ENCODE assay signal across 11 cellular contexts in genomic region chr2:236178921-236179652, GRCh38. TPM values are rescaled to one million over a fixed set of nuclear protein-coding genes. Genes with fewer than 3 reads are reported as not detected.
DNase-seq lines count a peak whose midpoint lies in the region; ATAC-seq and TF ChIP-seq lines count a peak whose summit lies in the region.
"Had no signal": no experiment of that assay in that cellular context is flagged by ENCODE, and none has a peak within 500 bp of the region (broad histone marks: within the 10 kb centered on the region; RNA-seq: fewer than 3 reads in every experiment).

No MANE protein-coding gene starts in this region.

- H3K79me2 ChIP-seq in PC-9 (ENCODE audit: low read depth), result no peaks in the 10 kb centered on the region
- H3K79me2 ChIP-seq in fibroblast of lung (ENCODE audit: control insufficient read depth, insufficient read depth, low read length), result no peaks in the 10 kb centered on the region

- no peak for ATAC-seq in gastrocnemius medialis
- ATAC-seq in HG02870 (IDR thresholded peaks at IDR 0.05; ENCODE audit: unreplicated experiment), result no peak

- TF ChIP-seq CTCF in PC-9 (conservative IDR thresholded peaks at IDR 0.05), result no peak
- TF ChIP-seq CTCF in fibroblast of lung (conservative IDR thresholded peaks at IDR 0.05 in 1 of 2, IDR thresholded peaks at IDR 0.05 in 1 of 2; ENCODE audit: low read depth in 1 of 2, low read length in 2 of 2), result no peak
- no peak for TF ChIP-seq CTCF in gastrocnemius medialis (IDR thresholded peaks at IDR 0.05 in 4 of 5, conservative IDR thresholded peaks at IDR 0.05 in 1 of 5)
- TF ChIP-seq CTCF in prostate gland (IDR thresholded peaks at IDR 0.05), result no peak

- H3K9me3 ChIP-seq in PC-9 (ENCODE audit: insufficient read depth, low read depth) (no peaks in the 10 kb centered on the region), fibroblast of lung (ENCODE audit: control insufficient read depth, insufficient read depth, low read depth, low read length) (no peaks in the 10 kb centered on the region), gastrocnemius medialis (no peaks in the 10 kb centered on the region), prostate gland (no peaks in the 10 kb centered on the region)

- H3K9ac ChIP-seq in fibroblast of lung (ENCODE audit: insufficient read depth, low read length), result peak overlapping the region; percentile 36

- H3F3A ChIP-seq in PC-9 (ENCODE audit: insufficient read depth, low read depth), result peaks cover 32% of the 10 kb centered on the region

- H3K4me1 Mint-ChIP-seq in T-helper 2 cell treated with Interferon-gamma antibody and Interleukin-4, amounts not matched to agents 5 μg/mL and 100 μg/mL, for 36 hours (ENCODE audit: low read depth), result no peaks in the 10 kb centered on the region
- H3K4me1 Mint-ChIP-seq: CD14-positive monocyte had no signal

- intact Hi-C loops in PC-9 (cut with micrococcal nuclease; ENCODE audit: unreplicated experiment) (no loop called here), gastrocnemius medialis (cut with DNase I; ENCODE audit: low total_unique reads) (loop anchor here (2.0 to 5.0 kb wide), 2 partner anchors 58 to 410 kb away; no protein-coding TSS in a partner anchor), prostate gland (cut with DNase I) (loop anchor here (5.0 kb wide), 1 partner anchor 402 kb away; no protein-coding TSS in a partner anchor)

- no peaks in the 10 kb centered on the region for H3K36me3 Mint-ChIP-seq in T-helper 2 cell treated with Interferon-gamma antibody and Interleukin-4, amounts not matched to agents 5 μg/mL and 100 μg/mL, for 36 hours (ENCODE audit: low read depth)

- H3K4me3 Mint-ChIP-seq in T-helper 2 cell treated with Interferon-gamma antibody and Interleukin-4, amounts not matched to agents 5 μg/mL and 100 μg/mL, for 36 hours, result peak overlapping the region; percentile 5

- no peak for DNase-seq in T-helper 2 cell treated with Interferon-gamma antibody and Interleukin-4, amounts not matched to agents 5 μg/mL and 100 μg/mL, for 36 hours (ENCODE audit: low spot score)
- no peak for DNase-seq in T-helper 2 cell
- no peak for DNase-seq in PC-9
- peak; percentile 22 to 52 for DNase-seq in fibroblast of lung (ENCODE audit: low read depth in 2 of 2)
- DNase-seq in gastrocnemius medialis, result no peak
- DNase-seq in GDM1 (lab: John Stamatoyannopoulos, UW), result no peak
- no peak for DNase-seq in prostate gland (ENCODE audit: low spot score)
- DNase-seq: caudate nucleus had no signal

- H2AFZ ChIP-seq in PC-9 (peak overlapping the region; percentile 67), fibroblast of lung (ENCODE audit: low read length) (no peak overlapping the region)

- peak overlapping the region; percentile 65 for H3K27ac ChIP-seq in PC-9
- H3K27ac ChIP-seq in fibroblast of lung (ENCODE audit: insufficient read depth, low read length), result no peak overlapping the region
- H3K27ac ChIP-seq in gastrocnemius medialis, result no peak overlapping the region
- no peak overlapping the region for H3K27ac ChIP-seq in prostate gland

- BruUV-seq in PC-9 (replicated peaks; lab: Mats Ljungman, UMichigan), result TSS peak; percentile 42

- peak overlapping the region; percentile 54 for H3K4me3 ChIP-seq in PC-9
- peak overlapping the region in 3 of 4 experiments; percentile 27 to 56 (median 38) for H3K4me3 ChIP-seq in fibroblast of lung (replicated peaks in 1 of 4; ENCODE audit: control extremely low read depth in 1 of 4, insufficient read depth in 1 of 4, low read depth in 3 of 4, low read length in 4 of 4)
- H3K4me3 ChIP-seq in gastrocnemius medialis, result peak overlapping the region in 3 of 4 donors; percentile 42 to 46 (median 43)
- no peak overlapping the region for H3K4me3 ChIP-seq in prostate gland

- in situ Hi-C loops in gastrocnemius medialis (cut with MboI; ENCODE audit: low sequenced_read_pairs in 4 of 4), result no loop called here

- H3K4me1 ChIP-seq in PC-9 (replicated peaks; ENCODE audit: insufficient read depth), result peaks cover 13% of the 10 kb centered on the region
- peaks cover 2% of the 10 kb centered on the region for H3K4me1 ChIP-seq in fibroblast of lung (ENCODE audit: control insufficient read depth, extremely low read depth, insufficient read depth, low read length)
- H3K4me1 ChIP-seq in gastrocnemius medialis, result peaks cover 13 to 15% of the 10 kb centered on the region in 2 donors
- no peaks in the 10 kb centered on the region for H3K4me1 ChIP-seq in prostate gland (replicated peaks)

- TF ChIP-seq POLR2A in gastrocnemius medialis (IDR thresholded peaks at IDR 0.05), result no peak
- no peak for TF ChIP-seq POLR2A in prostate gland (IDR thresholded peaks at IDR 0.05)

- POLR2A ChIA-PET in PC-9 (lab: Charles Lee; ENCODE audit: unreplicated experiment), result interaction anchor here (0.7 kb wide), 1 partner anchor 107 kb away, joined by 6 read pairs; no protein-coding TSS in a partner anchor

- H3K27ac Mint-ChIP-seq in T-helper 2 cell treated with Interferon-gamma antibody and Interleukin-4, amounts not matched to agents 5 μg/mL and 100 μg/mL, for 36 hours, result no peak overlapping the region
- H3K27ac Mint-ChIP-seq: CD14-positive monocyte had no signal

- H3K4me2 ChIP-seq in PC-9 (peak overlapping the region; percentile 61), fibroblast of lung (ENCODE audit: extremely low read depth, insufficient read depth, low read length) (peak overlapping the region; percentile 82)

- 7% methylated on average over 38 of the region's 38 CpGs for WGBS in prostate gland

- no peaks in the 10 kb centered on the region for H3K9me2 ChIP-seq in PC-9 (ENCODE audit: insufficient read depth)

- H3K27me3 ChIP-seq in PC-9 (ENCODE audit: insufficient read depth, low read depth) (no peaks in the 10 kb centered on the region), fibroblast of lung (ENCODE audit: control insufficient read depth, insufficient read depth, low read length) (peaks cover 12% of the 10 kb centered on the region), gastrocnemius medialis (peaks cover 76 to 79% (median 78%) of the 10 kb centered on the region in 3 donors), prostate gland (replicated peaks; ENCODE audit: insufficient read depth) (peaks cover 42% of the 10 kb centered on the region)

- H4K20me1 ChIP-seq in PC-9 (ENCODE audit: insufficient read depth) (no peaks in the 10 kb centered on the region), fibroblast of lung (ENCODE audit: control insufficient read depth, extremely low read depth, insufficient read depth, low read length) (no peaks in the 10 kb centered on the region)

- H3K9me3 Mint-ChIP-seq in T-helper 2 cell treated with Interferon-gamma antibody and Interleukin-4, amounts not matched to agents 5 μg/mL and 100 μg/mL, for 36 hours, result no peaks in the 10 kb centered on the region

- CTCF ChIA-PET in PC-9 (lab: Charles Lee), result interaction anchor here (0.6 to 3.6 kb wide), 9 partner anchors 62 to 1338 kb away, joined by 3 to 31 read pairs (median 6); partner anchors contain the start of gene ACKR3

- peaks cover 60% of the 10 kb centered on the region for H3K27me3 Mint-ChIP-seq in T-helper 2 cell treated with Interferon-gamma antibody and Interleukin-4, amounts not matched to agents 5 μg/mL and 100 μg/mL, for 36 hours (ENCODE audit: low read depth)

- no peaks in the 10 kb centered on the region for H3K36me3 ChIP-seq in PC-9 (ENCODE audit: low read depth)
- H3K36me3 ChIP-seq in fibroblast of lung (ENCODE audit: control insufficient read depth, insufficient read depth, low read length), result no peaks in the 10 kb centered on the region
- H3K36me3 ChIP-seq in gastrocnemius medialis, result no peaks in the 10 kb centered on the region
- no peaks in the 10 kb centered on the region for H3K36me3 ChIP-seq in prostate gland

RNA-seq across cellular contexts. Expression of gene GBX2, which starts 10.9 kb away (rescaled TPM):
- total RNA-seq in PC-9 (2021) (not detected in 2 replicates), fibroblast of lung (not detected in 2 replicates), gastrocnemius medialis (not detected), prostate gland (under 1 TPM in 1 of 2 donors, not detected in 1; 0.23 TPM)
- polyA plus RNA-seq in fibroblast of lung, result 0.25 TPM in 1 of 2 replicates, not detected in the other
- polyA plus RNA-seq in fibroblast of lung (2012), result 0.16 TPM in 1 of 2 replicates, not detected in the other
- not detected in 2 replicates for polyA minus RNA-seq in fibroblast of lung (ENCODE audit: low replicate concordance)
- total RNA-seq: liver had no signal
- polyA plus RNA-seq: CD14-positive monocyte, liver had no signal

Comparison
In these comparisons a context has a peak if more than half of its experiments do, and no peak if none do; other contexts are left out.
1. DNase-seq: peak in fibroblast of lung (2 of 2); none in T-helper 2 cell treated with Interferon-gamma antibody and Interleukin-4, amounts not matched to agents 5 μg/mL and 100 μg/mL, for 36 hours (single experiment), T-helper 2 cell (0 of 5), PC-9 (0 of 2), gastrocnemius medialis (0 of 2), GDM1 (single experiment) and prostate gland (single experiment).
2. H3K4me3 ChIP-seq: peak in PC-9 (single experiment), fibroblast of lung (3 of 4) and gastrocnemius medialis (3 of 4); none in prostate gland (0 of 2).